Comparison of ENCODE assay signal across 8 cellular contexts in genomic region chr20:63102720-63103375, GRCh38.
DNase-seq lines count a peak whose midpoint lies in the region; ATAC-seq lines count a peak whose summit lies in the region.

No MANE protein-coding gene starts in this region.

- no peaks in the 10 kb centered on the region for H3K27me3 Mint-ChIP-seq in activated CD4-positive, alpha-beta T cell treated with anti-CD3 and anti-CD28 coated beads for 36 hours

- CTCF ChIA-PET in activated CD4-positive, alpha-beta T cell treated with anti-CD3 and anti-CD28 coated beads for 36 hours (lab: Charles Lee) = interaction anchor here (0.7 to 1.0 kb wide), 3 partner anchors 21 to 130 kb away, joined by 3 read pairs; no protein-coding TSS in a partner anchor

- peaks cover 4% of the 10 kb centered on the region for H3K9me3 Mint-ChIP-seq in activated CD4-positive, alpha-beta T cell treated with anti-CD3 and anti-CD28 coated beads for 36 hours (ENCODE audit: low read depth)

- peak; percentile 73 for ATAC-seq in activated CD4-positive, alpha-beta T cell treated with anti-CD3 and anti-CD28 coated beads for 36 hours
- ATAC-seq in GM19467 (IDR thresholded peaks at IDR 0.05; ENCODE audit: unreplicated experiment) = no peak

- peak overlapping the region; percentile 91 for H3K27ac Mint-ChIP-seq in activated CD4-positive, alpha-beta T cell treated with anti-CD3 and anti-CD28 coated beads for 36 hours

- no peaks in the 10 kb centered on the region for H3K36me3 Mint-ChIP-seq in activated CD4-positive, alpha-beta T cell treated with anti-CD3 and anti-CD28 coated beads for 36 hours (ENCODE audit: low read depth)

- intact Hi-C loops in activated CD4-positive, alpha-beta T cell treated with anti-CD3 and anti-CD28 coated beads for 36 hours (cut with DNase I, micrococcal nuclease) = loop anchor here in 1 of 2 experiments (1.0 to 2.0 kb wide), 9 partner anchors 32 to 524 kb away; partner anchors contain the start of genes ARFGAP1, GMEB2, PPDPF and YTHDF1

- H3K4me1 Mint-ChIP-seq in activated CD4-positive, alpha-beta T cell treated with anti-CD3 and anti-CD28 coated beads for 36 hours = peaks cover 5% of the 10 kb centered on the region

- POLR2A ChIA-PET in activated CD4-positive, alpha-beta T cell treated with anti-CD3 and anti-CD28 coated beads for 36 hours (lab: Charles Lee) = interaction anchor here (0.5 to 0.6 kb wide), 2 partner anchors 46 to 246 kb away, joined by 3 read pairs; no protein-coding TSS in a partner anchor

- DNase-seq in NCI-H1417 (lab: John Stamatoyannopoulos, UW) (peak in 2 of 3 experiments; percentile 55), NCI-H1417 treated with DMSO at 0.1 percent for 48 hours (lab: John Stamatoyannopoulos, UW) (no peak), dermis blood vessel endothelial cell (peak; percentile 43), mucosa of gallbladder (ENCODE audit: low spot score) (peak; percentile 19), islet precursor cell (no peak)
- DNase-seq in activated CD4-positive, alpha-beta T cell treated with anti-CD3 and anti-CD28 coated beads for 36 hours = peak; percentile 87
- peak; percentile 35 to 43 for DNase-seq in stimulated activated CD8-positive, alpha-beta memory T cell treated with anti-CD3 and anti-CD28 coated beads, Interleukin-2, amount 100 ng/mL, for 1 hour (ENCODE audit: low read depth in 2 of 2)

- H3K4me3 Mint-ChIP-seq in activated CD4-positive, alpha-beta T cell treated with anti-CD3 and anti-CD28 coated beads for 36 hours = peak overlapping the region; percentile 78

Comparison
In these comparisons a context has a peak if more than half of its experiments do, and no peak if none do; other contexts are left out.
1. DNase-seq: peak in NCI-H1417 (2 of 3), activated CD4-positive, alpha-beta T cell treated with anti-CD3 and anti-CD28 coated beads for 36 hours (single experiment), dermis blood vessel endothelial cell (single experiment), mucosa of gallbladder (single experiment) and stimulated activated CD8-positive, alpha-beta memory T cell treated with anti-CD3 and anti-CD28 coated beads, Interleukin-2, amount 100 ng/mL, for 1 hour (2 of 2); none in NCI-H1417 treated with DMSO at 0.1 percent for 48 hours (single experiment) and islet precursor cell (single experiment).